In genomic region chr2:236955675-236956618, GRCh38 we compare ENCODE assay signal across 12 cellular contexts.
DNase-seq lines count a peak whose midpoint lies in the region; ATAC-seq, FAIRE-seq and TF ChIP-seq lines count a peak whose summit lies in the region.
"Had no signal": no experiment of that assay in that cellular context is flagged by ENCODE, and none has a peak within 500 bp of the region (broad histone marks: within the 10 kb centered on the region; RNA-seq: fewer than 3 reads in every experiment).

No MANE protein-coding gene starts in this region.

- intact Hi-C loops in GM12878 (cut with micrococcal nuclease; ENCODE audit: unreplicated experiment) (no loop called here), posterior vena cava (cut with DNase I) (no loop called here)

- no peak for FAIRE-seq in GM12878 (lab: Jason Lieb, UNC)

- RAD21 ChIA-PET in GM12878 (lab: Charles Lee; ENCODE audit: unreplicated experiment) = interaction anchor here (0.8 to 1.4 kb wide), 4 partner anchors 15 to 104 kb away, joined by 3 to 6 read pairs (median 4); no protein-coding TSS in a partner anchor

- H3K9me3 ChIP-seq in GM12878 (replicated peaks; ENCODE audit: control insufficient read depth, insufficient read depth, low read length) = no peaks in the 10 kb centered on the region; the same call in 1 of the 3 replicates
- no peaks in the 10 kb centered on the region for H3K9me3 ChIP-seq in upper lobe of left lung
- H3K9me3 ChIP-seq in right atrium auricular region = no peaks in the 10 kb centered on the region

- no peak overlapping the region for H3K4me2 ChIP-seq in GM12878 (ENCODE audit: control insufficient read depth, insufficient read depth)

- H3K4me1 ChIP-seq in GM12878 (ENCODE audit: control insufficient read depth, insufficient read depth, low read length) (no peaks in the 10 kb centered on the region), upper lobe of left lung (no peaks in the 10 kb centered on the region), right atrium auricular region (no peaks in the 10 kb centered on the region)

- no peak overlapping the region for H3K4me3 ChIP-seq in GM12865 (ENCODE audit: low read depth, low read length)
- H3K4me3 ChIP-seq in GM12878 = no peak overlapping the region
- no peak overlapping the region for H3K4me3 ChIP-seq in brain microvascular endothelial cell (ENCODE audit: low read depth, low read length)
- H3K4me3 ChIP-seq in upper lobe of left lung = no peak overlapping the region
- H3K4me3 ChIP-seq in right atrium auricular region = no peak overlapping the region

- WGBS in GM12878 (ENCODE audit: insufficient coverage, insufficient replicate concordance, low lambda C conversion rate, missing lambda C conversion rate) = 20% methylated on average over 11 of the region's 11 CpGs
- 67 to 74% methylated on average over 11 of the region's 11 CpGs for WGBS in upper lobe of left lung, 2 donors

- H4K20me1 ChIP-seq in GM12878 (ENCODE audit: control insufficient read depth, insufficient read depth) = no peaks in the 10 kb centered on the region

- POLR2A ChIA-PET in GM12878 (lab: Charles Lee) = interaction anchor here (1.2 kb wide), 1 partner anchor 14 kb away, joined by 3 read pairs; no protein-coding TSS in a partner anchor

- no peak for TF ChIP-seq CTCF in GM12865 (IDR thresholded peaks at IDR 0.05; ENCODE audit: insufficient read depth, low read depth, low read length, missing control alignments)
- no peak for TF ChIP-seq CTCF in GM12878 (IDR thresholded peaks at IDR 0.05 in 2 of 3, conservative IDR thresholded peaks at IDR 0.05 in 1 of 3; ENCODE audit: control insufficient read depth in 2 of 3, extremely low read depth in 1 of 3, insufficient read depth in 1 of 3, low read depth in 3 of 3, low read length in 3 of 3)
- no peak for TF ChIP-seq CTCF in brain microvascular endothelial cell (IDR thresholded peaks at IDR 0.05; ENCODE audit: low read depth, low read length, missing control alignments)
- no peak for TF ChIP-seq CTCF in upper lobe of left lung (IDR thresholded peaks at IDR 0.05)
- no peak for TF ChIP-seq CTCF in right atrium auricular region (IDR thresholded peaks at IDR 0.05)

- H2AFZ ChIP-seq in GM12878 (ENCODE audit: control insufficient read depth, low read depth, low read length) = no peak overlapping the region

- H3K9ac ChIP-seq in GM12878 (ENCODE audit: control insufficient read depth, insufficient read depth, low read length) = no peak overlapping the region

- H3K27ac ChIP-seq in GM12878 (ENCODE audit: control insufficient read depth, insufficient read depth) (no peak overlapping the region), brain microvascular endothelial cell (no peak overlapping the region), upper lobe of left lung (no peak overlapping the region), right atrium auricular region (no peak overlapping the region)

- H3K79me2 ChIP-seq in GM12878 (ENCODE audit: control insufficient read depth, insufficient read depth, low read length) = no peaks in the 10 kb centered on the region

- in situ Hi-C loops in GM12878 (cut with MboI) = no loop called here
- in situ Hi-C loops in brain microvascular endothelial cell (cut with HindIII; ENCODE audit: low pct_ligation_motif_present, low sequenced_read_pairs) = no loop called here

- DNase-seq in GM12865 (ENCODE audit: low read depth) = peak; percentile 10
- peak; percentile 20 to 38 for DNase-seq in NCI-H187 (lab: John Stamatoyannopoulos, UW)
- no peak for DNase-seq in GM12878 (ENCODE audit: low read depth, low spot score)
- peak; percentile 12 for DNase-seq in posterior vena cava (ENCODE audit: low spot score)
- no peak for DNase-seq in brain microvascular endothelial cell
- DNase-seq in upper lobe of left lung = no peak
- DNase-seq in right atrium auricular region (ENCODE audit: low spot score) = no peak
- DNase-seq: activated CD4-positive, CD25-positive, alpha-beta regulatory T cell treated with anti-CD3 and anti-CD28 coated beads, Interleukin-2, amount 50 U/mL, for 72 hours; KBM-7; NCI-H2081; stimulated activated CD4-positive, alpha-beta T cell treated with anti-CD3 and anti-CD28 coated beads, Interleukin-4, amount 100 ng/mL, for 1 hour had no signal

- no TSS peak for BruUV-seq in GM12878 (replicated peaks; lab: Mats Ljungman, UMichigan)

- no peaks in the 10 kb centered on the region for H3K36me3 ChIP-seq in GM12878 (ENCODE audit: control insufficient read depth in 2 of 2, insufficient read depth in 2 of 2, low read length in 1 of 2)
- H3K36me3 ChIP-seq in brain microvascular endothelial cell (replicated peaks) = no peaks in the 10 kb centered on the region
- H3K36me3 ChIP-seq in upper lobe of left lung = no peaks in the 10 kb centered on the region
- no peaks in the 10 kb centered on the region for H3K36me3 ChIP-seq in right atrium auricular region

- TF ChIP-seq RAD21 in GM12878 (IDR thresholded peaks at IDR 0.05; ENCODE audit: insufficient read depth, low read depth, low read length) = no peak

- CTCF ChIA-PET in GM12878 (lab: Yijun Ruan, JAX) = interaction anchor here (1.1 to 1.2 kb wide), 2 partner anchors 17 to 149 kb away, joined by 3 read pairs; no protein-coding TSS in a partner anchor

- SMC1A ChIA-PET in GM12878 (lab: Charles Lee; ENCODE audit: uncharacterized antibody, unreplicated experiment) = interaction anchor here (1.8 kb wide), 1 partner anchor 28 kb away, joined by 4 read pairs; no protein-coding TSS in a partner anchor

- H3K27me3 ChIP-seq in GM12878 (replicated peaks in 1 of 2; ENCODE audit: control insufficient read depth in 2 of 2, insufficient read depth in 2 of 2, low read length in 1 of 2) (no peaks in the 10 kb centered on the region), brain microvascular endothelial cell (replicated peaks) (no peaks in the 10 kb centered on the region), upper lobe of left lung (no peaks in the 10 kb centered on the region), right atrium auricular region (no peaks in the 10 kb centered on the region)

- TF ChIP-seq POLR2A in GM12878 (IDR thresholded peaks at IDR 0.05; ENCODE audit: low read depth, low read length) (no peak), upper lobe of left lung (IDR thresholded peaks at IDR 0.05) (no peak)

- TF ChIP-seq EP300 in GM12878 (IDR thresholded peaks at IDR 0.05; ENCODE audit: borderline replicate concordance in 1 of 2, control insufficient read depth in 1 of 2, low read depth in 2 of 2, low read length in 2 of 2) = no peak
- TF ChIP-seq EP300 in upper lobe of left lung (IDR thresholded peaks at IDR 0.05) = no peak

- ATAC-seq in GM12878 (no peak), upper lobe of left lung (ENCODE audit: low FRiP score in 2 of 2) (no peak), GM21528 (IDR thresholded peaks at IDR 0.05; ENCODE audit: low FRiP score, unreplicated experiment) (no peak)

TF ChIP-seq in GM12878, 131 proteins besides CTCF, POLR2A, EP300 and RAD21 (continues in another document):
- TF ChIP-seq ATF3 (IDR thresholded peaks at IDR 0.05; ENCODE audit: borderline replicate concordance, extremely low read depth, low read depth, low read length) (no peak), RCOR1 (conservative IDR thresholded peaks at IDR 0.05; ENCODE audit: low read depth, low read length) (no peak), MYC (IDR thresholded peaks at IDR 0.05; ENCODE audit: insufficient read depth, insufficient read length, insufficient replicate concordance, low read length, severe bottlenecking) (no peak), MTA3 (IDR thresholded peaks at IDR 0.05; ENCODE audit: borderline replicate concordance, low read length) (no peak), RUNX3 (IDR thresholded peaks at IDR 0.05; ENCODE audit: low read length) (peak; percentile 40), TCF3 (IDR thresholded peaks at IDR 0.05; ENCODE audit: borderline replicate concordance, insufficient read depth, low read depth, low read length) (no peak), TCF12 (IDR thresholded peaks at IDR 0.05; ENCODE audit: low read depth, low read length) (no peak), NR2C1 (IDR thresholded peaks at IDR 0.05) (no peak)
- TF ChIP-seq, protein P1, sequence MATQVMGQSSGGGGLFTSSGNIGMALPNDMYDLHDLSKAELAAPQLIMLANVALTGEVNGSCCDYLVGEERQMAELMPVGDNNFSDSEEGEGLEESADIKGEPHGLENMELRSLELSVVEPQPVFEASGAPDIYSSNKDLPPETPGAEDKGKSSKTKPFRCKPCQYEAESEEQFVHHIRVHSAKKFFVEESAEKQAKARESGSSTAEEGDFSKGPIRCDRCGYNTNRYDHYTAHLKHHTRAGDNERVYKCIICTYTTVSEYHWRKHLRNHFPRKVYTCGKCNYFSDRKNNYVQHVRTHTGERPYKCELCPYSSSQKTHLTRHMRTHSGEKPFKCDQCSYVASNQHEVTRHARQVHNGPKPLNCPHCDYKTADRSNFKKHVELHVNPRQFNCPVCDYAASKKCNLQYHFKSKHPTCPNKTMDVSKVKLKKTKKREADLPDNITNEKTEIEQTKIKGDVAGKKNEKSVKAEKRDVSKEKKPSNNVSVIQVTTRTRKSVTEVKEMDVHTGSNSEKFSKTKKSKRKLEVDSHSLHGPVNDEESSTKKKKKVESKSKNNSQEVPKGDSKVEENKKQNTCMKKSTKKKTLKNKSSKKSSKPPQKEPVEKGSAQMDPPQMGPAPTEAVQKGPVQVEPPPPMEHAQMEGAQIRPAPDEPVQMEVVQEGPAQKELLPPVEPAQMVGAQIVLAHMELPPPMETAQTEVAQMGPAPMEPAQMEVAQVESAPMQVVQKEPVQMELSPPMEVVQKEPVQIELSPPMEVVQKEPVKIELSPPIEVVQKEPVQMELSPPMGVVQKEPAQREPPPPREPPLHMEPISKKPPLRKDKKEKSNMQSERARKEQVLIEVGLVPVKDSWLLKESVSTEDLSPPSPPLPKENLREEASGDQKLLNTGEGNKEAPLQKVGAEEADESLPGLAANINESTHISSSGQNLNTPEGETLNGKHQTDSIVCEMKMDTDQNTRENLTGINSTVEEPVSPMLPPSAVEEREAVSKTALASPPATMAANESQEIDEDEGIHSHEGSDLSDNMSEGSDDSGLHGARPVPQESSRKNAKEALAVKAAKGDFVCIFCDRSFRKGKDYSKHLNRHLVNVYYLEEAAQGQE (IDR thresholded peaks at IDR 0.05; ENCODE audit: low read depth, low read length) = no peak

Comparison
In these comparisons a context has a peak if more than half of its experiments do, and no peak if none do; other contexts are left out.
1. DNase-seq: peak in GM12865 (single experiment), NCI-H187 (2 of 2) and posterior vena cava (single experiment); none in GM12878 (single experiment), brain microvascular endothelial cell (single experiment), upper lobe of left lung (0 of 2) and right atrium auricular region (single experiment).